13 cellular contexts compared by ENCODE assay signal in genomic region chr21:32570456-32570855, GRCh38. TPM values are rescaled to one million over a fixed set of nuclear protein-coding genes. Genes with fewer than 3 reads are reported as not detected.
DNase-seq lines count a peak whose midpoint lies in the region; ATAC-seq and TF ChIP-seq lines count a peak whose summit lies in the region.
"Had no signal": no experiment of that assay in that cellular context is flagged by ENCODE, and none has a peak within 500 bp of the region (broad histone marks: within the 10 kb centered on the region; RNA-seq: fewer than 3 reads in every experiment).

No MANE protein-coding gene starts in this region.

- no peak overlapping the region for H2AK5ac ChIP-seq in trophoblast cell (ENCODE audit: low read length)

- H3K27me3 ChIP-seq in CD8-positive, alpha-beta T cell (ENCODE audit: insufficient read depth, low read length): no peaks in the 10 kb centered on the region
- no peaks in the 10 kb centered on the region for H3K27me3 ChIP-seq in trophoblast cell (ENCODE audit: insufficient read depth, low read length)
- H3K27me3 ChIP-seq: gastrocnemius medialis had no signal

- TF ChIP-seq CTCF in CD8-positive, alpha-beta T cell (IDR thresholded peaks at IDR 0.05): no peak
- no peak for TF ChIP-seq CTCF in HFFc6 (IDR thresholded peaks at IDR 0.05)

- no CpG with 5 or more reads among the region's 3 CpGs for WGBS in trophoblast cell (ENCODE audit: extremely low coverage, insufficient coverage, insufficient read length)

- H3K4me3 Mint-ChIP-seq in CD8-positive, alpha-beta T cell: peak overlapping the region; percentile 90
- H3K4me3 Mint-ChIP-seq in HFFc6: peak overlapping the region; percentile 89; the same call in 1 of the 2 replicates
- peak overlapping the region; percentile 21 for H3K4me3 Mint-ChIP-seq in activated naive CD8-positive, alpha-beta T cell treated with anti-CD3 and anti-CD28 coated beads, Interleukin-2, amount 50 U/mL, for 24 hours
- peak overlapping the region; percentile 94 for H3K4me3 Mint-ChIP-seq in natural killer cell treated with Interleukin-12 subunit alpha and Interleukin-12 subunit beta and Interleukin-15 and Interleukin-18, amount 100 ng/mL, for 72 hours

- no peak overlapping the region for H2BK12ac ChIP-seq in trophoblast cell (ENCODE audit: low read length)

- no peaks in the 10 kb centered on the region for H3K9me3 Mint-ChIP-seq in CD8-positive, alpha-beta T cell
- H3K9me3 Mint-ChIP-seq in HFFc6: peaks cover 7% of the 10 kb centered on the region
- peaks cover under 1% of the 10 kb centered on the region for H3K9me3 Mint-ChIP-seq in activated naive CD8-positive, alpha-beta T cell treated with anti-CD3 and anti-CD28 coated beads, Interleukin-2, amount 50 U/mL, for 24 hours
- no peaks in the 10 kb centered on the region for H3K9me3 Mint-ChIP-seq in natural killer cell treated with Interleukin-12 subunit alpha and Interleukin-12 subunit beta and Interleukin-15 and Interleukin-18, amount 100 ng/mL, for 72 hours

- intact Hi-C loops in CD8-positive, alpha-beta T cell (cut with DNase I, micrococcal nuclease): loop anchor here in 1 of 2 experiments (5.0 kb wide), 1 partner anchor 33 kb away; no protein-coding TSS in a partner anchor

- H3K14ac ChIP-seq in trophoblast cell (ENCODE audit: low read length): no peak overlapping the region

- H3K27ac ChIP-seq in CD8-positive, alpha-beta T cell (ENCODE audit: low read depth, low read length): no peak overlapping the region
- H3K27ac ChIP-seq in trophoblast cell (ENCODE audit: low read depth, low read length): no peak overlapping the region
- H3K27ac ChIP-seq: HL-60 had no signal

- peaks cover 22% of the 10 kb centered on the region for H3K36me3 Mint-ChIP-seq in CD8-positive, alpha-beta T cell
- peaks cover 11% of the 10 kb centered on the region for H3K36me3 Mint-ChIP-seq in HFFc6 (ENCODE audit: low read depth)
- no peaks in the 10 kb centered on the region for H3K36me3 Mint-ChIP-seq in activated naive CD8-positive, alpha-beta T cell treated with anti-CD3 and anti-CD28 coated beads, Interleukin-2, amount 50 U/mL, for 24 hours (ENCODE audit: low read depth)
- peaks cover 11% of the 10 kb centered on the region for H3K36me3 Mint-ChIP-seq in natural killer cell treated with Interleukin-12 subunit alpha and Interleukin-12 subunit beta and Interleukin-15 and Interleukin-18, amount 100 ng/mL, for 72 hours

- H3K4me2 ChIP-seq in trophoblast cell (ENCODE audit: low read length): no peak overlapping the region

- H3K36me3 ChIP-seq in CD8-positive, alpha-beta T cell (ENCODE audit: insufficient read depth, low read length): no peaks in the 10 kb centered on the region
- no peaks in the 10 kb centered on the region for H3K36me3 ChIP-seq in trophoblast cell (ENCODE audit: control insufficient read depth in 1 of 2, insufficient read depth in 2 of 2, low read length in 2 of 2)
- H3K36me3 ChIP-seq: gastrocnemius medialis had no signal

- CTCF ChIA-PET in CD8-positive, alpha-beta T cell (lab: Charles Lee): interaction anchor here (0.7 to 4.1 kb wide), 12 partner anchors 10 to 178 kb away, joined by 3 to 34 read pairs (median 4); partner anchors contain the start of gene EVA1C
- CTCF ChIA-PET in HEK293T (lab: Yijun Ruan, JAX): no interaction called here

- no peak overlapping the region for H3K9ac ChIP-seq in trophoblast cell (ENCODE audit: low read length)

- no peaks in the 10 kb centered on the region for H3K27me3 Mint-ChIP-seq in CD8-positive, alpha-beta T cell (ENCODE audit: low read depth)
- H3K27me3 Mint-ChIP-seq in HFFc6 (ENCODE audit: insufficient read depth): peaks cover 15% of the 10 kb centered on the region
- H3K27me3 Mint-ChIP-seq in activated naive CD8-positive, alpha-beta T cell treated with anti-CD3 and anti-CD28 coated beads, Interleukin-2, amount 50 U/mL, for 24 hours: no peaks in the 10 kb centered on the region
- H3K27me3 Mint-ChIP-seq in natural killer cell treated with Interleukin-12 subunit alpha and Interleukin-12 subunit beta and Interleukin-15 and Interleukin-18, amount 100 ng/mL, for 72 hours: no peaks in the 10 kb centered on the region

- H4K8ac ChIP-seq in trophoblast cell (ENCODE audit: low read depth, low read length): no peak overlapping the region

- DNase-seq in CD8-positive, alpha-beta T cell: no peak
- DNase-seq in HFFc6 (no peak), trophoblast cell (no peak), HEK293T (ENCODE audit: extremely low spot score) (no peak)
- no peak for DNase-seq in activated naive CD8-positive, alpha-beta T cell treated with anti-CD3 and anti-CD28 coated beads, Interleukin-2, amount 50 U/mL, for 24 hours
- DNase-seq in natural killer cell treated with Interleukin-12 subunit alpha and Interleukin-12 subunit beta and Interleukin-15 and Interleukin-18, amount 100 ng/mL, for 72 hours (ENCODE audit: low spot score): no peak
- DNase-seq: NK-92 treated with Interleukin-12 subunit alpha and Interleukin-12 subunit beta, amount 100 ng/mL, for 24 hours had no signal

- no peak overlapping the region for H3K4ac ChIP-seq in trophoblast cell (ENCODE audit: low read depth, low read length)

- no peak overlapping the region for H4K91ac ChIP-seq in trophoblast cell (ENCODE audit: low read depth, low read length)

- H4K12ac ChIP-seq in trophoblast cell (ENCODE audit: low read depth, low read length): no peak overlapping the region

- peaks cover 2% of the 10 kb centered on the region for H3K79me1 ChIP-seq in trophoblast cell (ENCODE audit: low read length)

- H2BK120ac ChIP-seq in trophoblast cell (ENCODE audit: insufficient read depth, low read length, poor library complexity): no peak overlapping the region

- no peak overlapping the region for H2AFZ ChIP-seq in trophoblast cell (ENCODE audit: insufficient read depth, low read length, poor library complexity)

- H2BK5ac ChIP-seq in trophoblast cell (ENCODE audit: low read depth, low read length, poor library complexity): no peak overlapping the region

- ATAC-seq in CD8-positive, alpha-beta T cell: no peak
- no peak for ATAC-seq in activated naive CD8-positive, alpha-beta T cell treated with anti-CD3 and anti-CD28 coated beads, Interleukin-2, amount 50 U/mL, for 24 hours
- no peak for ATAC-seq in natural killer cell treated with Interleukin-12 subunit alpha and Interleukin-12 subunit beta and Interleukin-15 and Interleukin-18, amount 100 ng/mL, for 72 hours
- ATAC-seq in HG03025 (IDR thresholded peaks at IDR 0.05; ENCODE audit: low FRiP score, unreplicated experiment) (no peak), GM18870 (IDR thresholded peaks at IDR 0.05; ENCODE audit: unreplicated experiment) (no peak)

- no peak overlapping the region for H3K4me3 ChIP-seq in CD8-positive, alpha-beta T cell (ENCODE audit: low read depth, low read length)
- H3K4me3 ChIP-seq in trophoblast cell (ENCODE audit: low read depth, low read length): no peak overlapping the region

- H3K9me3 ChIP-seq in CD8-positive, alpha-beta T cell (ENCODE audit: low read length): no peaks in the 10 kb centered on the region
- H3K9me3 ChIP-seq in trophoblast cell (ENCODE audit: insufficient read depth, low read depth, low read length): no peaks in the 10 kb centered on the region
- H3K9me3 ChIP-seq: gastrocnemius medialis had no signal

- peak overlapping the region; percentile 91 for H3K27ac Mint-ChIP-seq in CD8-positive, alpha-beta T cell
- no peak overlapping the region for H3K27ac Mint-ChIP-seq in HFFc6
- no peak overlapping the region for H3K27ac Mint-ChIP-seq in activated naive CD8-positive, alpha-beta T cell treated with anti-CD3 and anti-CD28 coated beads, Interleukin-2, amount 50 U/mL, for 24 hours
- H3K27ac Mint-ChIP-seq in natural killer cell treated with Interleukin-12 subunit alpha and Interleukin-12 subunit beta and Interleukin-15 and Interleukin-18, amount 100 ng/mL, for 72 hours: peak overlapping the region; percentile 56 to 86

- peaks cover 25% of the 10 kb centered on the region for H3K4me1 Mint-ChIP-seq in CD8-positive, alpha-beta T cell (ENCODE audit: low read depth)
- peaks cover 36% of the 10 kb centered on the region for H3K4me1 Mint-ChIP-seq in HFFc6 (ENCODE audit: low read depth)
- H3K4me1 Mint-ChIP-seq in activated naive CD8-positive, alpha-beta T cell treated with anti-CD3 and anti-CD28 coated beads, Interleukin-2, amount 50 U/mL, for 24 hours: peaks cover 21% of the 10 kb centered on the region
- H3K4me1 Mint-ChIP-seq in natural killer cell treated with Interleukin-12 subunit alpha and Interleukin-12 subunit beta and Interleukin-15 and Interleukin-18, amount 100 ng/mL, for 72 hours (ENCODE audit: low read depth in 2 of 2): peaks cover 12 to 29% of the 10 kb centered on the region in 2 donors

- peaks cover 18% of the 10 kb centered on the region for H3K4me1 ChIP-seq in CD8-positive, alpha-beta T cell (ENCODE audit: insufficient read depth, low read length)
- peaks cover 7 to 10% of the 10 kb centered on the region in 2 experiments for H3K4me1 ChIP-seq in trophoblast cell (ENCODE audit: control insufficient read depth in 1 of 2, insufficient read depth in 2 of 2, low read length in 2 of 2)

- POLR2A ChIA-PET in CD8-positive, alpha-beta T cell (lab: Charles Lee): interaction anchor here (2.0 to 3.9 kb wide), 2 partner anchors 159 to 178 kb away, joined by 14 to 43 read pairs; partner anchors contain the start of genes EVA1C and URB1
- POLR2A ChIA-PET in HEK293T (lab: Yijun Ruan, JAX): no interaction called here

- H3K23ac ChIP-seq in trophoblast cell (ENCODE audit: low read length): no peak overlapping the region

- H3K18ac ChIP-seq in trophoblast cell (ENCODE audit: low read length): no peak overlapping the region

- H3K79me2 ChIP-seq in trophoblast cell (ENCODE audit: control insufficient read depth, insufficient read depth, low read length, poor library complexity): no peaks in the 10 kb centered on the region

TF ChIP-seq in HEK293T, 16 proteins besides CTCF, POLR2A, EP300 and RAD21:
- TF ChIP-seq SUZ12 (IDR thresholded peaks at IDR 0.05) (no peak), FOXM1 (IDR thresholded peaks at IDR 0.05; ENCODE audit: borderline replicate concordance) (no peak), FOXA1 (IDR thresholded peaks at IDR 0.05) (no peak), HDGF (IDR thresholded peaks at IDR 0.05; ENCODE audit: borderline replicate concordance) (no peak)

RNA-seq across cellular contexts. Expression of gene TCP10L, which starts 14.9 kb away (rescaled TPM):
- not detected for total RNA-seq in CD8-positive, alpha-beta T cell
- total RNA-seq in HFFc6 (2021; fragmentation: NEBNext Ultra II Directional; extraction: Animal tissue kit (Norgen Biotek cat#: 25700)): under 1 TPM in 1 of 6 experiments, not detected in 5; 0.14 TPM
- 1 to 10 TPM; 1.1 to 1.3 TPM for total RNA-seq in natural killer cell treated with Interleukin-12 subunit alpha and Interleukin-12 subunit beta and Interleukin-15 and Interleukin-18, amount 100 ng/mL, for 72 hours
- polyA plus RNA-seq in trophoblast cell (2013): 1.0 and 1.3 TPM in 2 replicates
- total RNA-seq: endothelial cell of umbilical vein, skeletal muscle tissue had no signal

RNA-seq across cellular contexts. Expression of gene CFAP298, which starts 41.7 kb away (rescaled TPM):
- 1 to 10 TPM; 7.5 to 9.1 TPM for total RNA-seq in CD8-positive, alpha-beta T cell
- 10 to 100 TPM; 27.5 to 45.5 (median 33.1) TPM for total RNA-seq in HFFc6 (2021; fragmentation: NEBNext Ultra II Directional; extraction: Animal tissue kit (Norgen Biotek cat#: 25700))
- 10 to 100 TPM; 31.0 to 37.6 TPM for total RNA-seq in natural killer cell treated with Interleukin-12 subunit alpha and Interleukin-12 subunit beta and Interleukin-15 and Interleukin-18, amount 100 ng/mL, for 72 hours
- polyA plus RNA-seq in trophoblast cell (2013): 51.7 and 52.4 TPM in 2 replicates

Comparison
In these comparisons a context has a peak if more than half of its experiments do, and no peak if none do; other contexts are left out.
1. H3K27ac Mint-ChIP-seq: peak in CD8-positive, alpha-beta T cell (single experiment) and natural killer cell treated with Interleukin-12 subunit alpha and Interleukin-12 subunit beta and Interleukin-15 and Interleukin-18, amount 100 ng/mL, for 72 hours (2 of 2); none in HFFc6 (single experiment) and activated naive CD8-positive, alpha-beta T cell treated with anti-CD3 and anti-CD28 coated beads, Interleukin-2, amount 50 U/mL, for 24 hours (single experiment).
2. H3K4me3 Mint-ChIP-seq: peak in every context shown above with its lines; median percentile 94 in natural killer cell treated with Interleukin-12 subunit alpha and Interleukin-12 subunit beta and Interleukin-15 and Interleukin-18, amount 100 ng/mL, for 72 hours; 90 in CD8-positive, alpha-beta T cell; 89 in HFFc6; 21 in activated naive CD8-positive, alpha-beta T cell treated with anti-CD3 and anti-CD28 coated beads, Interleukin-2, amount 50 U/mL, for 24 hours.